15 cellular contexts compared by ENCODE assay signal in the genomic region with DNA sequence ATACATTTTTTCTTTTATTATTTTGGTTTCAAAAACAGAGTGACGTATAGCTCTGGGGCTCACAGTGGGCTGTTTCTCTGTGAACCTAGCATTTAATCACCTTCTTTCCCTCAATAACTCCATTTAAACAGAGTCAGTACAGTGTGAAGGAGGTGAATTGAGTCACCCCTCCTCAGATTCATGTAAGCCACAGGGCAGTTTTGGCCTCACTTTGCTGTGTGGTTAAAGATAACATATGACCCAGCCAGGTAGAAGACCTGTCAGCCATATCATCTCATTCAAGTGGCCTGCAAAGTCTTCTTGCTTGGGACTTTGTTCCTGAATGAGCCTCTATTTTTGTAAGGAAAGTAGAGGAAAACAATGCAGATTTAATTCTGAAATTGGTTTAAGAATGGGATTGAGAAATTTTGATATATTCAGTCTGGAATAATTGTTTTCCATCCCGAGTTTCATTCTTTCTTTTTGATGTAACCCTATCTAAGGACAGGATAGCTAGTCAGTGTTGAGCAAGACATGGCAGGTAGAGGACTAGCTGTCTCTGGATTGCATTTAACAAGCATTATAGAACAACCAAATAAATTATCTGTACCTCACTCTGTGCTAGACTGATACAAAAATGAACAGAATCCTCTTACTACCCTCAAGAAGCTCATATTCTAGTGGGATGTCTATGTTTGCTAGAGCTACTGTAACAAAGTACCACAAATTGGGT. TPM values are rescaled to one million over a fixed set of nuclear protein-coding genes. Genes with fewer than 3 reads are reported as not detected.
DNase-seq lines count a peak whose midpoint lies in the region; ATAC-seq, FAIRE-seq and TF ChIP-seq lines count a peak whose summit lies in the region.
"Had no signal": no experiment of that assay in that cellular context is flagged by ENCODE, and none has a peak within 500 bp of the region (broad histone marks: within the 10 kb centered on the region; RNA-seq: fewer than 3 reads in every experiment).

No MANE protein-coding gene starts in this region.

- H3K23ac ChIP-seq in H1 (ENCODE audit: insufficient read length): no peak overlapping the region

- H2AFZ ChIP-seq in mammary epithelial cell (ENCODE audit: low read depth, low read length) (peak overlapping the region; percentile 46), H1 (ENCODE audit: low read length) (no peak overlapping the region)

- no peaks in the 10 kb centered on the region for H3K9me3 Mint-ChIP-seq in MCF 10A (ENCODE audit: unreplicated experiment)
- H3K9me3 Mint-ChIP-seq in nephron progenitor cell: peaks cover 11% of the 10 kb centered on the region
- no peaks in the 10 kb centered on the region for H3K9me3 Mint-ChIP-seq in type B pancreatic cell
- H3K9me3 Mint-ChIP-seq: CD8-positive, alpha-beta T cell had no signal

- intact Hi-C loops in mammary epithelial cell (cut with micrococcal nuclease) (no loop called here), MCF 10A (cut with micrococcal nuclease) (no loop called here), Right ventricle myocardium superior (cut with DNase I) (no loop called here)

- 0 out of 2 replicates have a peak overlapping the region, but pooled peaks have one; percentile 42 for H2BK12ac ChIP-seq in H1 (ENCODE audit: low read depth, low read length)

- H4K91ac ChIP-seq in H1 (replicated peaks; ENCODE audit: insufficient read length, low read length): peak overlapping the region; percentile 25

- H4K20me1 ChIP-seq in mammary epithelial cell (ENCODE audit: insufficient read depth, low read length) (no peaks in the 10 kb centered on the region), H1 (replicated peaks in 1 of 2; ENCODE audit: control insufficient read depth in 1 of 2, insufficient read depth in 2 of 2, low read length in 2 of 2) (peaks cover 0 to 2% of the 10 kb centered on the region in 2 experiments)

- TF ChIP-seq RAD21 in H1 (IDR thresholded peaks at IDR 0.05 in 1 of 2, conservative IDR thresholded peaks at IDR 0.05 in 1 of 2; ENCODE audit: low read depth in 2 of 2, low read length in 2 of 2): no peak

- H2AK5ac ChIP-seq in H1 (ENCODE audit: low read depth, low read length): peak overlapping the region; percentile 70; the same call in 1 of the 2 replicates

- dilution Hi-C loops in mammary epithelial cell (cut with HindIII; ENCODE audit: low sequenced_read_pairs): no loop called here

- in situ Hi-C loops in mammary epithelial cell (cut with MboI; ENCODE audit: low sequenced_read_pairs in 2 of 2): no loop called here

- H3K27ac Mint-ChIP-seq in MCF 10A (ENCODE audit: low read depth, unreplicated experiment) (no peak overlapping the region), nephron progenitor cell (peak overlapping the region; percentile 46), type B pancreatic cell (peak overlapping the region; percentile 62)

- no peak overlapping the region for H2BK120ac ChIP-seq in H1 (replicated peaks; ENCODE audit: low read depth, low read length)

- POLR2A ChIA-PET in MCF 10A (lab: Yijun Ruan, JAX) (interaction anchor here (5.8 kb wide), 1 partner anchor 13 kb away, joined by 33 read pairs; a partner anchor contains a TSS), H1 (lab: Charles Lee; ENCODE audit: partially characterized antibody) (interaction anchor here (1.5 kb wide), 1 partner anchor 10 kb away, joined by 4 read pairs; no protein-coding TSS in a partner anchor)

- no peak for TF ChIP-seq EP300 in H1 (IDR thresholded peaks at IDR 0.05; ENCODE audit: borderline replicate concordance in 1 of 2, low read depth in 2 of 2, low read length in 2 of 2)

- CTCF ChIA-PET in mammary epithelial cell (lab: Charles Lee; ENCODE audit: low non-redundant PET): no interaction called here
- CTCF ChIA-PET in MCF 10A (lab: Yijun Ruan, JAX): interaction anchor here (1.3 kb wide), 1 partner anchor 32 kb away, joined by 4 read pairs; no protein-coding TSS in a partner anchor
- CTCF ChIA-PET in H1 (lab: Charles Lee; ENCODE audit: partially characterized antibody): interaction anchor here (0.5 to 1.5 kb wide), 4 partner anchors 10 to 100 kb away, joined by 3 to 4 read pairs (median 4); no protein-coding TSS in a partner anchor

- no peak overlapping the region for H2BK20ac ChIP-seq in H1 (ENCODE audit: low read length)

- H4K5ac ChIP-seq in H1 (ENCODE audit: insufficient read length, low read depth, low read length): no peak overlapping the region

- TF ChIP-seq CTCF in mammary epithelial cell (conservative IDR thresholded peaks at IDR 0.05 in 1 of 2, IDR thresholded peaks at IDR 0.05 in 1 of 2; ENCODE audit: extremely low read depth in 1 of 2, insufficient read depth in 1 of 2, low read depth in 1 of 2, low read length in 2 of 2) (no peak), MCF 10A (IDR thresholded peaks at IDR 0.05; ENCODE audit: unreplicated experiment) (no peak), H1 (IDR thresholded peaks at IDR 0.05; ENCODE audit: control extremely low read depth in 1 of 3, insufficient read depth in 1 of 3, low read depth in 1 of 3, low read length in 3 of 3) (no peak), nephron progenitor cell (IDR thresholded peaks at IDR 0.05) (no peak), type B pancreatic cell (conservative IDR thresholded peaks at IDR 0.05) (no peak), GM20000 (IDR thresholded peaks at IDR 0.05; ENCODE audit: extremely low read depth, missing control alignments) (no peak)

- 61% methylated on average over 2 of the region's 2 CpGs for WGBS in mammary epithelial cell (ENCODE audit: low coverage, missing lambda C conversion rate)
- 86% methylated on average over 2 of the region's 2 CpGs; no CpG with 5 or more reads in 1 of the 2 experiments for WGBS in H1 (ENCODE audit: extremely low coverage in 1 of 2, insufficient coverage in 1 of 2, insufficient read length in 1 of 2, insufficient replicate concordance in 2 of 2, low coverage in 1 of 2, low lambda C conversion rate in 2 of 2, missing lambda C conversion rate in 1 of 2), 2 experiments

- H2BK5ac ChIP-seq in H1 (ENCODE audit: low read depth, low read length): peak overlapping the region; percentile 36; the same call in 1 of the 2 replicates

- peaks cover 16% of the 10 kb centered on the region for H3K4me1 Mint-ChIP-seq in MCF 10A (ENCODE audit: insufficient read depth, unreplicated experiment)
- H3K4me1 Mint-ChIP-seq in nephron progenitor cell: peaks cover 44% of the 10 kb centered on the region
- peaks cover 33% of the 10 kb centered on the region for H3K4me1 Mint-ChIP-seq in type B pancreatic cell (ENCODE audit: unreplicated experiment)

- H3K27me3 Mint-ChIP-seq in MCF 10A (ENCODE audit: insufficient read depth, unreplicated experiment) (no peaks in the 10 kb centered on the region), nephron progenitor cell (ENCODE audit: low read depth, poor library complexity) (peaks cover 5% of the 10 kb centered on the region), type B pancreatic cell (no peaks in the 10 kb centered on the region)

- H3K9ac ChIP-seq in mammary epithelial cell (ENCODE audit: insufficient read depth, low read length) (no peak overlapping the region), H1 (replicated peaks in 1 of 4; ENCODE audit: extremely low read depth in 1 of 4, low read depth in 3 of 4, low read length in 3 of 4) (no peak overlapping the region)

- H3K4me2 ChIP-seq in mammary epithelial cell (ENCODE audit: insufficient read depth, low read depth, low read length) (no peak overlapping the region), H1 (ENCODE audit: insufficient read depth in 1 of 2, low read depth in 2 of 2, low read length in 2 of 2) (no peak overlapping the region)

- H3K14ac ChIP-seq in H1 (ENCODE audit: insufficient read length): no peak overlapping the region

- H3K4me3 Mint-ChIP-seq in MCF 10A (ENCODE audit: unreplicated experiment) (no peak overlapping the region), nephron progenitor cell (no peak overlapping the region), type B pancreatic cell (no peak overlapping the region)
- H3K4me3 Mint-ChIP-seq: CD8-positive, alpha-beta T cell had no signal

- no peaks in the 10 kb centered on the region for H3K9me3 ChIP-seq in mammary epithelial cell (replicated peaks; ENCODE audit: insufficient read depth, low read length)
- H3K9me3 ChIP-seq in H1 (ENCODE audit: insufficient read depth in 2 of 2, low read depth in 1 of 2, low read length in 1 of 2): no peaks in the 10 kb centered on the region

- H4K8ac ChIP-seq in H1 (ENCODE audit: extremely low read depth, insufficient read depth, low read length): no peak overlapping the region

- BruUV-seq in mammary epithelial cell (replicated peaks; lab: Mats Ljungman, UMichigan): no TSS peak
- no TSS peak for BruUV-seq in MCF 10A (replicated peaks; lab: Mats Ljungman, UMichigan)

- H3K27me3 ChIP-seq in mammary epithelial cell (ENCODE audit: insufficient read depth, low read length): no peaks in the 10 kb centered on the region
- no peaks in the 10 kb centered on the region for H3K27me3 ChIP-seq in H1 (replicated peaks in 1 of 4; ENCODE audit: control insufficient read depth in 3 of 4, extremely low read depth in 1 of 4, insufficient read depth in 3 of 4, low read length in 3 of 4)

- H3K36me3 ChIP-seq in mammary epithelial cell (ENCODE audit: insufficient read depth, low read length) (no peaks in the 10 kb centered on the region), H1 (ENCODE audit: control insufficient read depth in 2 of 4, insufficient read depth in 4 of 4, low read length in 3 of 4) (no peaks in the 10 kb centered on the region)

- H3K18ac ChIP-seq in H1 (ENCODE audit: extremely low read depth, low read length): no peak overlapping the region

- H3K36me3 Mint-ChIP-seq in MCF 10A (ENCODE audit: insufficient read depth, unreplicated experiment) (no peaks in the 10 kb centered on the region), nephron progenitor cell (ENCODE audit: low read depth) (peaks cover 45% of the 10 kb centered on the region), type B pancreatic cell (peaks cover 13% of the 10 kb centered on the region)

- no peak overlapping the region for H3K27ac ChIP-seq in mammary epithelial cell (ENCODE audit: insufficient read depth, low read depth, low read length)
- no peak overlapping the region for H3K27ac ChIP-seq in H1 (ENCODE audit: low read depth, low read length)

- TF ChIP-seq POLR2A in H1 (IDR thresholded peaks at IDR 0.05; ENCODE audit: control extremely low read depth in 1 of 2, low read depth in 2 of 2, low read length in 2 of 2): no peak
- no peak for TF ChIP-seq POLR2A in H54 (IDR thresholded peaks at IDR 0.05; ENCODE audit: low read depth, low read length)

- no peak overlapping the region for H3K4me3 ChIP-seq in mammary epithelial cell (replicated peaks in 1 of 3; ENCODE audit: insufficient read depth in 1 of 3, low read depth in 2 of 3, low read length in 3 of 3)
- no peak overlapping the region for H3K4me3 ChIP-seq in H1 (ENCODE audit: extremely low read depth in 1 of 4, insufficient read depth in 2 of 4, low read depth in 3 of 4, low read length in 4 of 4)

- DNase-seq in mammary epithelial cell (no peak), MCF 10A (ENCODE audit: unreplicated experiment) (no peak), H1 (ENCODE audit: low read depth in 1 of 2, low spot score in 2 of 2) (no peak), nephron progenitor cell (no peak), type B pancreatic cell (ENCODE audit: extremely low spot score, unreplicated experiment) (no peak), GM20000 (ENCODE audit: low spot score) (no peak), H54 (ENCODE audit: insufficient read length, low spot score) (no peak), Right ventricle myocardium superior (no peak)
- DNase-seq: 8988T; CD8-positive, alpha-beta T cell; DMS79 treated with DMSO at 0.1 percent for 48 hours; NCI-H1048; NCI-H2227 treated with DMSO at 0.1 percent for 48 hours; NCI-H524 had no signal

- no peak for ATAC-seq in Right ventricle myocardium superior (ENCODE audit: poor library complexity)
- ATAC-seq: CD8-positive, alpha-beta T cell had no signal

- peaks cover 15% of the 10 kb centered on the region for H3K4me1 ChIP-seq in mammary epithelial cell (ENCODE audit: insufficient read depth, low read length)
- peaks cover 4 to 28% (median 13%) of the 10 kb centered on the region in 4 experiments for H3K4me1 ChIP-seq in H1 (replicated peaks in 1 of 4; ENCODE audit: control insufficient read depth in 3 of 4, insufficient read depth in 4 of 4, low read length in 3 of 4)

- FAIRE-seq in H1 (lab: Jason Lieb, UNC): no peak
- no peak for FAIRE-seq in H54 (lab: Jason Lieb, UNC)
- FAIRE-seq: D721Med had no signal

- no peaks in the 10 kb centered on the region for H3K23me2 ChIP-seq in H1 (ENCODE audit: low read depth, low read length)

- no peak overlapping the region for H3K56ac ChIP-seq in H1 (replicated peaks; ENCODE audit: insufficient read length, low read depth, low read length)

- H3K79me2 ChIP-seq in mammary epithelial cell (ENCODE audit: insufficient read depth, low read length): no peaks in the 10 kb centered on the region
- peaks cover 0 to 47% of the 10 kb centered on the region in 2 experiments; a peak in 2 of 4 replicates for H3K79me2 ChIP-seq in H1 (ENCODE audit: control insufficient read depth in 1 of 2, insufficient read depth in 2 of 2, low read length in 2 of 2)

- no peak overlapping the region for H3K4ac ChIP-seq in H1 (replicated peaks; ENCODE audit: insufficient read length, low read depth, low read length)

- no peaks in the 10 kb centered on the region; the same call in 1 of the 2 replicates for H3K79me1 ChIP-seq in H1 (ENCODE audit: low read depth, low read length)

- H2BK15ac ChIP-seq in H1 (ENCODE audit: low read length): no peak overlapping the region

RNA-seq across cellular contexts. Expression of a gene that starts 13.1 kb away (rescaled TPM):
- total RNA-seq in mammary epithelial cell: 1 to 10 TPM; 1.7 to 2.2 TPM
- polyA plus RNA-seq in mammary epithelial cell: 1.4 TPM
- polyA minus RNA-seq in mammary epithelial cell: 2.9 TPM
- total RNA-seq in MCF 10A (2022): 0.28 and 0.37 TPM in 2 replicates
- 42.2 and 44.1 TPM in 2 replicates for total RNA-seq in H1 (2021; fragmentation: NEBNext Ultra II Directional; extraction: Animal tissue kit (Norgen Biotek cat#: 25700))
- 6.7 and 11.0 TPM in 2 replicates for polyA plus RNA-seq in H1 (2011; rRNA removed)
- 14.2 TPM for polyA plus RNA-seq in H1 (2011; cell fraction: cytosol; rRNA removed)
- 10.1 TPM for polyA plus RNA-seq in H1 (2011; cell fraction: nucleus; rRNA removed)
- 18.1 to 22.4 TPM (median 20.9 TPM) in 4 replicates for polyA plus RNA-seq in H1 (2012, experiment 1 of 2)
- polyA plus RNA-seq in H1 (2012, experiment 2 of 2): 1.7 TPM
- polyA plus RNA-seq in H1 (2013, experiment 1 of 2): 17.1 TPM
- 15.5 TPM for polyA plus RNA-seq in H1 (2013, experiment 2 of 2)
- polyA minus RNA-seq in H1 (2011; rRNA and poly(A)+ RNA removed): 54.7 and 71.0 TPM in 2 replicates
- 16.1 TPM for polyA minus RNA-seq in H1 (2011; cell fraction: cytosol; rRNA and poly(A)+ RNA removed)
- 31.7 TPM for polyA minus RNA-seq in H1 (2011; cell fraction: nucleus; rRNA and poly(A)+ RNA removed)
- 11.9 and 28.8 TPM in 2 replicates for total RNA-seq in type B pancreatic cell (ENCODE audit: low replicate concordance)
- 2.8 TPM for total RNA-seq in Right ventricle myocardium superior
